In genomic region chr22:38569972-38570840, GRCh38 we compare ENCODE assay signal across 8 cellular contexts. TPM values are rescaled to one million over a fixed set of nuclear protein-coding genes. Genes with fewer than 3 reads are reported as not detected.
DNase-seq lines count a peak whose midpoint lies in the region; ATAC-seq and TF ChIP-seq lines count a peak whose summit lies in the region.

Gene DMC1 (minus strand): TSS chr22:38570183. CDS start chr22:38568256, 1,927 bp downstream.

- H3K9me3 ChIP-seq in KOPT-K1 (ENCODE audit: insufficient read depth, low read length, poor library complexity, severe bottlenecking) (no peaks in the 10 kb centered on the region), RWPE2 (ENCODE audit: severe bottlenecking) (no peaks in the 10 kb centered on the region)

- peak within 1 kb of the TSS; percentile 52 to 86 for H3K27ac Mint-ChIP-seq in natural killer cell
- H3K27ac Mint-ChIP-seq in stimulated activated naive B cell treated with anti-CD40 and anti-IgM and Interleukin-4, amounts not matched to agents 10 μg/mL and 1 μg/mL and 100 μg/mL, for 72 hours: peak within 1 kb of the TSS; percentile 96

- ATAC-seq in RWPE2 (ENCODE audit: low read depth): peak; percentile 84
- ATAC-seq in natural killer cell: peak; percentile 96 to 99 (median 97)
- ATAC-seq in stimulated activated naive B cell treated with anti-CD40 and anti-IgM and Interleukin-4, amounts not matched to agents 10 μg/mL and 1 μg/mL and 100 μg/mL, for 72 hours (replicated peaks): peak; percentile 89 to 91

- H3K4me1 Mint-ChIP-seq in natural killer cell: peaks cover 12 to 19% of the 10 kb centered on the region in 2 donors
- peaks cover 10 to 22% of the 10 kb centered on the region in 2 donors for H3K4me1 Mint-ChIP-seq in stimulated activated naive B cell treated with anti-CD40 and anti-IgM and Interleukin-4, amounts not matched to agents 10 μg/mL and 1 μg/mL and 100 μg/mL, for 72 hours

- TF ChIP-seq CTCF in RWPE2 (IDR thresholded peaks at IDR 0.05; ENCODE audit: poor library complexity, severe bottlenecking) (no peak), fibroblast of pulmonary artery (IDR thresholded peaks at IDR 0.05; ENCODE audit: low read length, missing control alignments) (no peak), natural killer cell (IDR thresholded peaks at IDR 0.05) (no peak)

- no peaks in the 10 kb centered on the region for H3K27me3 Mint-ChIP-seq in natural killer cell (ENCODE audit: low read depth in 2 of 2)
- no peaks in the 10 kb centered on the region for H3K27me3 Mint-ChIP-seq in stimulated activated naive B cell treated with anti-CD40 and anti-IgM and Interleukin-4, amounts not matched to agents 10 μg/mL and 1 μg/mL and 100 μg/mL, for 72 hours

- H3K4me3 ChIP-seq in RWPE2 (ENCODE audit: severe bottlenecking) (peak within 1 kb of the TSS; percentile 57), fibroblast of pulmonary artery (replicated peaks; ENCODE audit: low read depth, low read length) (peak within 1 kb of the TSS; percentile 70)

- DNase-seq in AG08396 (ENCODE audit: low spot score): peak; percentile 95
- peak; percentile 89 for DNase-seq in GM19238 (ENCODE audit: insufficient read length, low spot score)
- DNase-seq in RWPE2 (ENCODE audit: low spot score): peak; percentile 92
- DNase-seq in activated T-helper 9 cell treated with anti-CD3 and anti-CD28 coated beads, Interleukin-2, amount 50 U/mL, for 16 hours (ENCODE audit: low read depth): peak; percentile 97
- DNase-seq in fibroblast of pulmonary artery (ENCODE audit: low read depth): peak; percentile 82
- DNase-seq in natural killer cell: peak; percentile 80
- DNase-seq in stimulated activated naive B cell treated with anti-CD40 and anti-IgM and Interleukin-4, amounts not matched to agents 10 μg/mL and 1 μg/mL and 100 μg/mL, for 72 hours: peak; percentile 79

- H3K36me3 ChIP-seq in KOPT-K1 (ENCODE audit: insufficient read depth, low read length) (0 out of 2 replicates have a peak, but pooled peaks cover 18% of the 10 kb centered on the region), RWPE2 (ENCODE audit: low read depth) (no peaks in the 10 kb centered on the region)

- intact Hi-C loops in natural killer cell (cut with micrococcal nuclease): loop anchor here (5.0 kb wide), 1 partner anchor 158 kb away; no protein-coding TSS in a partner anchor

- peak within 1 kb of the TSS; percentile 88 for H3K27ac ChIP-seq in KOPT-K1 (ENCODE audit: low read depth, low read length, poor library complexity, severe bottlenecking)
- peak within 1 kb of the TSS; percentile 20 for H3K27ac ChIP-seq in RWPE2 (ENCODE audit: poor library complexity, severe bottlenecking)

- no peaks in the 10 kb centered on the region for H3K9me3 Mint-ChIP-seq in natural killer cell
- H3K9me3 Mint-ChIP-seq in stimulated activated naive B cell treated with anti-CD40 and anti-IgM and Interleukin-4, amounts not matched to agents 10 μg/mL and 1 μg/mL and 100 μg/mL, for 72 hours: no peaks in the 10 kb centered on the region

- peaks cover 10% of the 10 kb centered on the region for H3K4me1 ChIP-seq in RWPE2 (ENCODE audit: insufficient read depth, poor library complexity, severe bottlenecking)

- no peaks in the 10 kb centered on the region for H3K36me3 Mint-ChIP-seq in natural killer cell
- H3K36me3 Mint-ChIP-seq in stimulated activated naive B cell treated with anti-CD40 and anti-IgM and Interleukin-4, amounts not matched to agents 10 μg/mL and 1 μg/mL and 100 μg/mL, for 72 hours: no peaks in the 10 kb centered on the region

- H3K27me3 ChIP-seq in RWPE2 (ENCODE audit: insufficient read depth, poor library complexity, severe bottlenecking): no peaks in the 10 kb centered on the region

- peak within 1 kb of the TSS; percentile 90 for H3K4me3 Mint-ChIP-seq in natural killer cell
- peak within 1 kb of the TSS; percentile 89 to 96 for H3K4me3 Mint-ChIP-seq in stimulated activated naive B cell treated with anti-CD40 and anti-IgM and Interleukin-4, amounts not matched to agents 10 μg/mL and 1 μg/mL and 100 μg/mL, for 72 hours

RNA-seq across cellular contexts. Expression of gene DMC1, which starts in this region (rescaled TPM):
- total RNA-seq in natural killer cell: 1 to 10 TPM in 1 of 3 donors, under 1 TPM in 2; 0.31 to 1.7 (median 0.63) TPM

Comparison
In these comparisons a context has a peak if more than half of its experiments do, and no peak if none do; other contexts are left out.
1. Peak in every context shown above with its lines: DNase-seq, ATAC-seq, H3K4me3 ChIP-seq and H3K27ac ChIP-seq.